In the genomic region with DNA sequence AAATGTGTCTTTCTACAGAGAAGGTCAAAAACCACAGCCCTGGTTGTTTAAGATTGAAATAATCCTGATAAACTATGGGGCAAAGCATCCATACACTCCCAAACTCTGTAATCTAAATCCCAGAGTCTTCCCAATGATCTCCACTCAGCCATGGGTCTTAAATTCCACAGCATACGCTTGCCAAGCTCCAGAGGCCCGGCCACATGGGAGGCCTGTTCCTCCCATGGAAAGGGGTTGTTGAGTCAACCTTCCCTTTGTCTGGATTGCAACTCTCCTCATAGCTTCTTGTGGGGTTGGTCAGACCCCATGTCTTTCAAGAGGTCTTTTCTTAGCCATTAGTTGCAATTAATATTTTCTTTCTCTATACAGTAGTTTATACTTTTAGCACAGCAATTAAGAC, we compare ENCODE assay signal across 18 cellular contexts. TPM values are rescaled to one million over a fixed set of nuclear protein-coding genes. Genes with fewer than 3 reads are reported as not detected.
"Had no signal": no experiment of that assay in that cellular context is flagged by ENCODE, and none has a peak within 500 bp of the region (broad histone marks: within the 10 kb centered on the region; RNA-seq: fewer than 3 reads in every experiment).

No MANE protein-coding gene starts in this region.

- DNase-seq: activated CD4-positive, alpha-beta T cell treated with anti-CD3 and anti-CD28 coated beads, Interleukin-2, amount 50 U/mL, for 1 hour; activated T-cell treated with anti-CD3 and anti-CD28 coated beads for 4 hours; amniotic stem cell; erythroblast; naive thymus-derived CD8-positive, alpha-beta T cell; SK-N-SH; stimulated activated CD4-positive, alpha-beta T cell treated with anti-CD3 and anti-CD28 coated beads, Interleukin-4, amount 100 ng/mL, for 24 hours had no signal

- H3K27me3 ChIP-seq: body of pancreas had no signal

- H3K4me3 ChIP-seq: body of pancreas had no signal

- H3K9me3 ChIP-seq: body of pancreas, prostate gland, sigmoid colon, SK-N-SH had no signal

- H3K27ac ChIP-seq: foreskin keratinocyte had no signal

- H3K4me1 Mint-ChIP-seq: endodermal cell had no signal

- H3K27ac Mint-ChIP-seq: activated naive CD4-positive, alpha-beta T cell treated with anti-CD3 and anti-CD28 coated beads, Interleukin-2, amount 10 ng/mL, durations not matched to agents 7 days and 5 days; activated T-helper 2 cell treated with anti-CD3 and anti-CD28 coated beads, Interferon-gamma antibody, Interleukin-2, Interleukin-4, amounts not matched to agents 10 μg/mL and 5 μg/mL and 100 μg/mL, durations not matched to agents 14 hours and 24 hours and 36 hours; endodermal cell; naive thymus-derived CD8-positive, alpha-beta T cell; stimulated activated naive CD8-positive, alpha-beta T cell treated with anti-CD3 and anti-CD28 coated beads, Interleukin-15, Interleukin-2, amounts not matched to agents 100 ng/mL and 50 ng/mL, for 24 hours; T-helper 1 cell treated with Interleukin-12 subunit alpha and Interleukin-12 subunit beta and Interleukin-4 antibody, amounts not matched to agents 30 μg/mL and 1 μg/mL, for 36 hours had no signal

- H3K9me3 Mint-ChIP-seq: activated naive CD4-positive, alpha-beta T cell treated with anti-CD3 and anti-CD28 coated beads, Interleukin-2, amount 10 ng/mL, durations not matched to agents 7 days and 5 days; activated T-helper 2 cell treated with anti-CD3 and anti-CD28 coated beads, Interferon-gamma antibody, Interleukin-2, Interleukin-4, amounts not matched to agents 10 μg/mL and 5 μg/mL and 100 μg/mL, durations not matched to agents 14 hours and 24 hours and 36 hours; endodermal cell; naive thymus-derived CD8-positive, alpha-beta T cell; stimulated activated naive CD8-positive, alpha-beta T cell treated with anti-CD3 and anti-CD28 coated beads, Interleukin-15, Interleukin-2, amounts not matched to agents 100 ng/mL and 50 ng/mL, for 24 hours; T-helper 1 cell treated with Interleukin-12 subunit alpha and Interleukin-12 subunit beta and Interleukin-4 antibody, amounts not matched to agents 30 μg/mL and 1 μg/mL, for 36 hours had no signal

- H3K4me3 Mint-ChIP-seq: activated naive CD4-positive, alpha-beta T cell treated with anti-CD3 and anti-CD28 coated beads, Interleukin-2, amount 10 ng/mL, durations not matched to agents 7 days and 5 days; stimulated activated naive CD8-positive, alpha-beta T cell treated with anti-CD3 and anti-CD28 coated beads, Interleukin-15, Interleukin-2, amounts not matched to agents 100 ng/mL and 50 ng/mL, for 24 hours; T-helper 1 cell treated with Interleukin-12 subunit alpha and Interleukin-12 subunit beta and Interleukin-4 antibody, amounts not matched to agents 30 μg/mL and 1 μg/mL, for 36 hours had no signal

- H3K36me3 Mint-ChIP-seq: activated naive CD4-positive, alpha-beta T cell treated with anti-CD3 and anti-CD28 coated beads, Interleukin-2, amount 10 ng/mL, durations not matched to agents 7 days and 5 days; naive thymus-derived CD8-positive, alpha-beta T cell had no signal

- H3K36me3 ChIP-seq: prostate gland, sigmoid colon had no signal

- ATAC-seq: naive thymus-derived CD8-positive, alpha-beta T cell had no signal

- H3K4me1 ChIP-seq: prostate gland had no signal

RNA-seq across cellular contexts. Expression of gene STEAP4, which starts 0.7 kb away (rescaled TPM):
- total RNA-seq: activated CD8-positive, alpha-beta memory T cell treated with anti-CD3 and anti-CD28 coated beads for 36 hours; dermis blood vessel endothelial cell; endodermal cell; naive thymus-derived CD8-positive, alpha-beta T cell had no signal
- polyA plus RNA-seq: naive thymus-derived CD8-positive, alpha-beta T cell; SK-N-SH had no signal
